23 cellular contexts compared by ENCODE assay signal in the genomic region with DNA sequence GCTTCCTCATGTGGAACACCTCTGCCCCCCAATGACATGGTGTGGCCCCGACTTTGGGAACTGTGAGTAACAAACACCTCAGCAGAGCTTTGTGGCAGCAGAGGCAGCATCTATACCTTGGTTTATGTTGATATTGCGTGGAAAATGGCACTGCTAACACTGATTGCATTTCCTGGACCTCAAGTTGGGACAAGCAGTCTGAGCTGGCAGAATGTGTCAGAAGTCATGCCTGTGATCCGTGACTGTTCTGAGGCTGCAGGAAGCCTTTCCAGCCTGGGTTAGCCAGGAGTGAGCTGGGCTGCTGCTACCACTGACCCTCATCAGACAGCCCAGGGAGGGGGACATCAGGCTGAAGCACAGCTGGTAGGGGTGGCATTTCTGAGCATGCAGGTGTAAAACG.
"Had no signal": no experiment of that assay in that cellular context is flagged by ENCODE, and none has a peak within 500 bp of the region (broad histone marks: within the 10 kb centered on the region; RNA-seq: fewer than 3 reads in every experiment).

No MANE protein-coding gene starts in this region.

- H3K4me3 ChIP-seq: esophagus squamous epithelium, gastroesophageal sphincter, heart left ventricle, left ventricle myocardium inferior, ovary, prostate gland, right atrium auricular region, spleen had no signal

- DNase-seq: activated B cell treated with CpG ODN at 0.5 μM for 24 hours; activated CD4-positive, alpha-beta T cell treated with anti-CD3 and anti-CD28 coated beads for 36 hours; activated CD4-positive, alpha-beta T cell treated with anti-CD3 and anti-CD28 coated beads, Interleukin-2, amount 50 U/mL, for 48 hours; activated CD8-positive, alpha-beta memory T cell treated with anti-CD3 and anti-CD28 coated beads, Interleukin-2, amount 50 U/mL, for 48 hours; activated effector memory CD4-positive, alpha-beta T cell treated with Interleukin-2 at 50 U/mL for 16 hours; activated naive CD4-positive, alpha-beta T cell treated with anti-CD3 and anti-CD28 coated beads, Interleukin-2, amount 10 ng/mL, durations not matched to agents 7 days and 5 days; activated T-cell treated with anti-CD3 and anti-CD28 coated beads, Interleukin-2, amount 50 U/mL, for 48 hours; amygdala; effector CD4-positive, alpha-beta T cell; esophagus squamous epithelium; heart left ventricle; islet precursor cell; left ventricle myocardium inferior; midbrain; natural killer cell; ovary; spleen; stimulated activated CD4-positive, alpha-beta T cell treated with anti-CD3 and anti-CD28 coated beads, Interleukin-4, amount 100 ng/mL, for 24 hours; stimulated activated naive CD8-positive, alpha-beta T cell treated with anti-CD3 and anti-CD28 coated beads, Interleukin-15, Interleukin-2, amounts not matched to agents 100 U/mL and 50 U/mL, for 24 hours; T-helper 9 cell had no signal

- ATAC-seq: activated CD4-positive, alpha-beta T cell treated with anti-CD3 and anti-CD28 coated beads for 36 hours; gastroesophageal sphincter; natural killer cell; stimulated activated naive CD8-positive, alpha-beta T cell treated with anti-CD3 and anti-CD28 coated beads, Interleukin-15, Interleukin-2, amounts not matched to agents 100 U/mL and 50 U/mL, for 24 hours had no signal
